ENCODE assay signal across 27 cellular contexts in genomic region chr5:112636288-112636731, GRCh38.
DNase-seq lines count a peak whose midpoint lies in the region; ATAC-seq, FAIRE-seq and TF ChIP-seq lines count a peak whose summit lies in the region.
"Had no signal": no experiment of that assay in that cellular context is flagged by ENCODE, and none has a peak within 500 bp of the region (broad histone marks: within the 10 kb centered on the region; RNA-seq: fewer than 3 reads in every experiment).

No MANE protein-coding gene starts in this region.

- no peaks in the 10 kb centered on the region for H3K79me2 ChIP-seq in hepatocyte

- H3K4me2 ChIP-seq in hepatocyte, result no peak overlapping the region
- H3K4me2 ChIP-seq: PC-9, smooth muscle cell had no signal

- in situ Hi-C loops in Caki2 (cut with HindIII; ENCODE audit: low pct_unique_long_range_greater_than_20kb, low sequenced_read_pairs), result no loop called here

- H3K9me2 ChIP-seq in hepatocyte (replicated peaks; ENCODE audit: insufficient read depth), result no peaks in the 10 kb centered on the region

- peak overlapping the region in 4 of 5 experiments; percentile 30 to 55 (median 44) for H3K27ac Mint-ChIP-seq in brain
- H3K27ac Mint-ChIP-seq: activated B cell treated with CpG ODN at 0.5 μM for 24 hours; activated CD4-positive, alpha-beta memory T cell treated with anti-CD3 and anti-CD28 coated beads, Interleukin-2, amount 10 ng/mL, durations not matched to agents 7 days and 5 days; activated naive CD8-positive, alpha-beta T cell treated with anti-CD3 and anti-CD28 coated beads, Interleukin-2, amount 10 ng/mL, durations not matched to agents 7 days and 5 days; activated T-cell treated with anti-CD3 and anti-CD28 coated beads, Interleukin-2, amount 50 U/mL, for 24 hours; CD4-positive, CD25-positive, alpha-beta regulatory T cell had no signal

- H3K4me3 ChIP-seq in hepatocyte (no peak overlapping the region), pancreas (no peak overlapping the region)
- H3K4me3 ChIP-seq: gastrocnemius medialis, GM12878, PC-9, smooth muscle cell, uterus had no signal

- H3K27me3 ChIP-seq in hepatocyte, result no peaks in the 10 kb centered on the region
- no peaks in the 10 kb centered on the region for H3K27me3 ChIP-seq in pancreas
- H3K27me3 ChIP-seq: gastrocnemius medialis, uterus had no signal

- H4K20me1 ChIP-seq in hepatocyte (ENCODE audit: insufficient read depth, poor library complexity, severe bottlenecking), result no peaks in the 10 kb centered on the region

- H3K36me3 ChIP-seq in hepatocyte (replicated peaks; ENCODE audit: insufficient read depth, low read depth), result no peaks in the 10 kb centered on the region
- H3K36me3 ChIP-seq in pancreas, result no peaks in the 10 kb centered on the region
- H3K36me3 ChIP-seq: gastrocnemius medialis, uterus had no signal

- H3K4me1 ChIP-seq in hepatocyte (ENCODE audit: insufficient read depth) (peaks cover 22% of the 10 kb centered on the region), pancreas (peaks cover 0 to 13% (median 8%) of the 10 kb centered on the region in 3 donors)
- H3K4me1 ChIP-seq: uterus had no signal

- peak overlapping the region; percentile 64 for H3K27ac ChIP-seq in hepatocyte
- H3K27ac ChIP-seq in pancreas, result peak overlapping the region in 2 of 4 donors; percentile 6 to 12
- H3K27ac ChIP-seq: PC-9, uterus had no signal

- H3K27me3 Mint-ChIP-seq in brain, result no peaks in the 10 kb centered on the region

- peaks cover 12 to 22% (median 13%) of the 10 kb centered on the region in 5 experiments for H3K9me3 Mint-ChIP-seq in brain

- H3K9me3 ChIP-seq in hepatocyte (ENCODE audit: low read depth) (no peaks in the 10 kb centered on the region), pancreas (no peaks in the 10 kb centered on the region)
- H3K9me3 ChIP-seq: gastrocnemius medialis, uterus had no signal

- ATAC-seq in pancreas (peak; percentile 75 to 88 (median 83)), HG03039 (IDR thresholded peaks at IDR 0.05; ENCODE audit: unreplicated experiment) (no peak)
- ATAC-seq: gastrocnemius medialis, GM12878 had no signal

- peaks cover 15% of the 10 kb centered on the region for H3K36me3 Mint-ChIP-seq in brain
- H3K36me3 Mint-ChIP-seq: activated naive CD8-positive, alpha-beta T cell treated with anti-CD3 and anti-CD28 coated beads, Interleukin-2, amount 10 ng/mL, durations not matched to agents 7 days and 5 days; CD4-positive, CD25-positive, alpha-beta regulatory T cell had no signal

- intact Hi-C loops in pancreas (cut with DNase I), result no loop called here

- FAIRE-seq in pancreas (lab: Jason Lieb, UNC), result no peak
- FAIRE-seq: GM12878 had no signal

- H3K4me1 Mint-ChIP-seq in brain, result peaks cover 64% of the 10 kb centered on the region
- H3K4me1 Mint-ChIP-seq: activated B cell treated with CpG ODN at 0.5 μM for 24 hours; activated CD4-positive, alpha-beta memory T cell treated with anti-CD3 and anti-CD28 coated beads, Interleukin-2, amount 10 ng/mL, durations not matched to agents 7 days and 5 days; activated naive CD8-positive, alpha-beta T cell treated with anti-CD3 and anti-CD28 coated beads, Interleukin-2, amount 10 ng/mL, durations not matched to agents 7 days and 5 days; CD4-positive, CD25-positive, alpha-beta regulatory T cell; naive B cell had no signal

- DNase-seq in Caki2 (ENCODE audit: low read depth), result peak; percentile 14
- peak; percentile 53 for DNase-seq in hepatocyte (ENCODE audit: low spot score)
- peak in 1 of 6 donors; percentile 13 for DNase-seq in pancreas
- DNase-seq in AG20443 (ENCODE audit: low spot score), result no peak
- no peak for DNase-seq in NCI-H2107 (lab: John Stamatoyannopoulos, UW)
- no peak for DNase-seq in activated T-cell treated with anti-CD3 and anti-CD28 coated beads, Interleukin-2, amount 50 U/mL, for 48 hours
- DNase-seq: activated B cell treated with CpG ODN at 0.5 μM for 24 hours; activated CD4-positive, alpha-beta memory T cell treated with anti-CD3 and anti-CD28 coated beads, Interleukin-2, amount 10 ng/mL, durations not matched to agents 7 days and 5 days; activated naive CD8-positive, alpha-beta T cell treated with anti-CD3 and anti-CD28 coated beads, Interleukin-2, amount 10 ng/mL, durations not matched to agents 7 days and 5 days; activated T-cell treated with anti-CD3 and anti-CD28 coated beads, Interleukin-2, amount 50 U/mL, for 24 hours; CD4-positive, CD25-positive, alpha-beta regulatory T cell; gastrocnemius medialis; GF-D8; H7; naive B cell; NCI-H1694; NCI-H2227 treated with DMSO at 0.1 percent for 48 hours; NCI-H82; posterior cingulate gyrus; stimulated activated CD4-positive, alpha-beta T cell treated with anti-CD3 and anti-CD28 coated beads, Interleukin-4, amount 100 ng/mL, for 24 hours; T-helper 2 cell; uterus had no signal

- no peak overlapping the region for H3K4me3 Mint-ChIP-seq in brain
- H3K4me3 Mint-ChIP-seq: activated B cell treated with CpG ODN at 0.5 μM for 24 hours; activated CD4-positive, alpha-beta memory T cell treated with anti-CD3 and anti-CD28 coated beads, Interleukin-2, amount 10 ng/mL, durations not matched to agents 7 days and 5 days; activated naive CD8-positive, alpha-beta T cell treated with anti-CD3 and anti-CD28 coated beads, Interleukin-2, amount 10 ng/mL, durations not matched to agents 7 days and 5 days; activated T-cell treated with anti-CD3 and anti-CD28 coated beads, Interleukin-2, amount 50 U/mL, for 24 hours; CD4-positive, CD25-positive, alpha-beta regulatory T cell; naive B cell had no signal

- no peak for TF ChIP-seq CTCF in brain (conservative IDR thresholded peaks at IDR 0.05)
- TF ChIP-seq CTCF in hepatocyte (IDR thresholded peaks at IDR 0.05; ENCODE audit: poor library complexity), result no peak
- no peak for TF ChIP-seq CTCF in pancreas (IDR thresholded peaks at IDR 0.05)

- no peak overlapping the region for H2AFZ ChIP-seq in hepatocyte
- H2AFZ ChIP-seq: PC-9 had no signal

Comparison
In these comparisons a context has a peak if more than half of its experiments do, and no peak if none do; other contexts are left out.
1. DNase-seq: peak in Caki2 (single experiment) and hepatocyte (single experiment); none in AG20443 (single experiment), NCI-H2107 (single experiment) and activated T-cell treated with anti-CD3 and anti-CD28 coated beads, Interleukin-2, amount 50 U/mL, for 48 hours (0 of 2).